23 cellular contexts compared by ENCODE assay signal in the genomic region with DNA sequence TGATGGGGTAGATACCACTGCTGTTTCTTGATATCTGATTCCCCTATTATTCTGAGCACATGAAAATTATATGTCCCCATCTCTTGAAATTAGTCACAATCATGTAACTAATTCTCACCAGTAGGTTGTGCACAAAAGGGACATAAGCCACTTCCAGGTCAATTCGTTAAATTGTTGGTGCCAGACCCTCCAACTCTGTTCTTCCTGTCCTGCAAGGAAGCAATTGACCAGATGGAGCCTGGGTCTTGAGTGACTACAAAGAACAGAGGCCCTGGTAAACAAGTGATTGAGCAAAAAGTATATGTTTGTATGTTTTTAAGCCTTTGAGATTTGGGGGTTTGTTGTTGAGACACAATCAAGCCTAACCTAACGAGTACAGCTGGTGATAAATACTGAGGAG. TPM values are rescaled to one million over a fixed set of nuclear protein-coding genes. Genes with fewer than 3 reads are reported as not detected.
"Had no signal": no experiment of that assay in that cellular context is flagged by ENCODE, and none has a peak within 500 bp of the region (broad histone marks: within the 10 kb centered on the region; RNA-seq: fewer than 3 reads in every experiment).

No MANE protein-coding gene starts in this region.

- ATAC-seq: activated CD4-positive, CD25-positive, alpha-beta regulatory T cell treated with anti-CD3 and anti-CD28 coated beads, Interleukin-2, amount 50 U/mL, for 24 hours; activated CD8-positive, alpha-beta T cell treated with anti-CD3 and anti-CD28 coated beads, Interleukin-2, amount 10 ng/mL, durations not matched to agents 7 days and 5 days; body of pancreas; left cardiac atrium; stimulated activated naive CD8-positive, alpha-beta T cell treated with anti-CD3 and anti-CD28 coated beads, Interleukin-15, Interleukin-2, amounts not matched to agents 100 U/mL and 50 U/mL, for 24 hours; T-helper 17 cell had no signal

- H3K27ac ChIP-seq: body of pancreas, cardiac muscle cell, spleen, VCaP had no signal

- H3K4me3 Mint-ChIP-seq: activated CD4-positive, alpha-beta T cell treated with anti-CD3 and anti-CD28 coated beads, Interleukin-2, amount 10 ng/mL, durations not matched to agents 7 days and 5 days; activated CD8-positive, alpha-beta T cell treated with anti-CD3 and anti-CD28 coated beads, Interleukin-2, amount 10 ng/mL, durations not matched to agents 7 days and 5 days; activated naive CD4-positive, alpha-beta T cell treated with anti-CD3 and anti-CD28 coated beads, Interleukin-2, amount 50 U/mL, for 24 hours; activated T-helper 1 cell treated with anti-CD3 and anti-CD28 coated beads, Interleukin-12 subunit alpha, Interleukin-12 subunit beta, Interleukin-2, Interleukin-4 antibody, amounts not matched to agents 30 ng/mL and 10 ng/mL and 1 ng/mL, durations not matched to agents 14 hours and 24 hours and 36 hours; dendritic cell treated with granulocyte-macrophage colony-stimulating factor and Interleukin-4, amounts not matched to agents 40 ng/mL and 50 ng/mL, for 4 days; memory B cell; naive B cell; T-helper 17 cell had no signal

- H3K27ac Mint-ChIP-seq: activated CD4-positive, alpha-beta T cell treated with anti-CD3 and anti-CD28 coated beads, Interleukin-2, amount 10 ng/mL, durations not matched to agents 7 days and 5 days; activated CD8-positive, alpha-beta T cell treated with anti-CD3 and anti-CD28 coated beads, Interleukin-2, amount 10 ng/mL, durations not matched to agents 7 days and 5 days; activated naive CD4-positive, alpha-beta T cell treated with anti-CD3 and anti-CD28 coated beads, Interleukin-2, amount 50 U/mL, for 24 hours; activated T-helper 1 cell treated with anti-CD3 and anti-CD28 coated beads, Interleukin-12 subunit alpha, Interleukin-12 subunit beta, Interleukin-2, Interleukin-4 antibody, amounts not matched to agents 30 ng/mL and 10 ng/mL and 1 ng/mL, durations not matched to agents 14 hours and 24 hours and 36 hours; dendritic cell treated with granulocyte-macrophage colony-stimulating factor and Interleukin-4, amounts not matched to agents 40 ng/mL and 50 ng/mL, for 4 days; memory B cell; naive B cell; T-helper 17 cell had no signal

- H3K27me3 ChIP-seq: body of pancreas, cardiac muscle cell, spleen had no signal

- H3K4me3 ChIP-seq: body of pancreas, cardiac muscle cell, spleen had no signal

- H3K36me3 ChIP-seq: cardiac muscle cell, spleen had no signal

- H3K36me3 Mint-ChIP-seq: memory B cell had no signal

- H3K4me1 ChIP-seq: body of pancreas, spleen had no signal

- H3K4me1 Mint-ChIP-seq: activated CD4-positive, alpha-beta T cell treated with anti-CD3 and anti-CD28 coated beads, Interleukin-2, amount 10 ng/mL, durations not matched to agents 7 days and 5 days; activated naive CD4-positive, alpha-beta T cell treated with anti-CD3 and anti-CD28 coated beads, Interleukin-2, amount 50 U/mL, for 24 hours; memory B cell; naive B cell; T-helper 17 cell had no signal

- H3K9me3 ChIP-seq: body of pancreas had no signal

- DNase-seq: activated CD4-positive, alpha-beta T cell treated with anti-CD3 and anti-CD28 coated beads, Interleukin-2, amount 10 ng/mL, durations not matched to agents 7 days and 5 days; activated CD8-positive, alpha-beta T cell treated with anti-CD3 and anti-CD28 coated beads, Interleukin-2, amount 10 ng/mL, durations not matched to agents 7 days and 5 days; activated gamma-delta T cell treated with Interleukin-2 at 50 U/mL for 16 hours; anterior cingulate cortex; body of pancreas; effector CD8-positive, alpha-beta T cell; hypothalamus; left cardiac atrium; naive B cell; nucleus accumbens; spleen; stimulated activated CD4-positive, alpha-beta T cell treated with anti-CD3 and anti-CD28 coated beads, Interleukin-4, amount 100 ng/mL, for 24 hours; stimulated activated naive CD8-positive, alpha-beta T cell treated with anti-CD3 and anti-CD28 coated beads, Interleukin-15, Interleukin-2, amounts not matched to agents 100 U/mL and 50 U/mL, for 24 hours; SW 1271; T-helper 17 cell; trophoblast cell had no signal

- H3K27me3 Mint-ChIP-seq: activated CD4-positive, alpha-beta T cell treated with anti-CD3 and anti-CD28 coated beads, Interleukin-2, amount 10 ng/mL, durations not matched to agents 7 days and 5 days; dendritic cell treated with granulocyte-macrophage colony-stimulating factor and Interleukin-4, amounts not matched to agents 40 ng/mL and 50 ng/mL, for 4 days; naive B cell had no signal

RNA-seq across cellular contexts. Expression of gene ABI3BP, which starts 36.9 kb away (rescaled TPM):
- total RNA-seq: activated CD4-positive, alpha-beta T cell treated with anti-CD3 and anti-CD28 coated beads, Interleukin-2, amount 10 ng/mL, durations not matched to agents 7 days and 5 days; activated T-helper 1 cell treated with anti-CD3 and anti-CD28 coated beads, Interleukin-12 subunit alpha, Interleukin-12 subunit beta, Interleukin-2, Interleukin-4 antibody, amounts not matched to agents 30 ng/mL and 10 ng/mL and 1 ng/mL, durations not matched to agents 14 hours and 24 hours and 36 hours; T-helper 17 cell had no signal
